In genomic region chr18:76380127-76380729, GRCh38 we compare ENCODE assay signal across 21 cellular contexts.
"Had no signal": no experiment of that assay in that cellular context is flagged by ENCODE, and none has a peak within 500 bp of the region (broad histone marks: within the 10 kb centered on the region; RNA-seq: fewer than 3 reads in every experiment).

No MANE protein-coding gene starts in this region.

- H3K27ac ChIP-seq: adrenal gland, ascending aorta, brain microvascular endothelial cell, epithelial cell of prostate, esophagus squamous epithelium, left ventricle myocardium inferior, parathyroid adenoma, right atrium auricular region, tibial nerve had no signal

- H3K4me1 ChIP-seq: adrenal gland, ascending aorta, left ventricle myocardium inferior, parathyroid adenoma, right atrium auricular region had no signal

- ATAC-seq: T-cell had no signal

- H3K27me3 ChIP-seq: adrenal gland, ascending aorta, brain microvascular endothelial cell, esophagus squamous epithelium, right atrium auricular region, tibial nerve had no signal

- H3K4me3 ChIP-seq: adrenal gland, ascending aorta, esophagus squamous epithelium, left ventricle myocardium inferior, lung, right atrium auricular region, tibial nerve had no signal

- H3K9me3 ChIP-seq: adrenal gland, ascending aorta, esophagus squamous epithelium, left ventricle myocardium inferior, right atrium auricular region, tibial nerve had no signal

- H3K9me3 Mint-ChIP-seq: activated naive CD4-positive, alpha-beta T cell treated with anti-CD3 and anti-CD28 coated beads for 36 hours; T-cell had no signal

- H3K27me3 Mint-ChIP-seq: activated naive CD8-positive, alpha-beta T cell treated with anti-CD3 and anti-CD28 coated beads for 36 hours had no signal

- H3K4me3 Mint-ChIP-seq: activated naive CD4-positive, alpha-beta T cell treated with anti-CD3 and anti-CD28 coated beads for 36 hours; activated naive CD8-positive, alpha-beta T cell treated with anti-CD3 and anti-CD28 coated beads for 36 hours; activated T-helper 1 cell treated with anti-CD3 and anti-CD28 coated beads, Interleukin-12 subunit alpha, Interleukin-12 subunit beta, Interleukin-2, Interleukin-4 antibody, amounts not matched to agents 30 ng/mL and 10 ng/mL and 1 ng/mL, durations not matched to agents 14 hours and 24 hours and 36 hours; T-cell; T-helper 2 cell treated with Interferon-gamma antibody and Interleukin-4, amounts not matched to agents 5 μg/mL and 100 μg/mL, for 36 hours had no signal

- DNase-seq: activated CD8-positive, alpha-beta memory T cell treated with anti-CD3 and anti-CD28 coated beads, Interleukin-2, amount 50 U/mL, for 4 hours; activated effector memory CD4-positive, alpha-beta T cell treated with anti-CD3 and anti-CD28 coated beads, Interleukin-2, amount 50 U/mL, for 16 hours; activated naive CD4-positive, alpha-beta T cell treated with anti-CD3 and anti-CD28 coated beads for 36 hours; brain microvascular endothelial cell; caudate nucleus; esophagus squamous epithelium; foreskin melanocyte; left ventricle myocardium inferior; nucleus accumbens; stimulated activated naive CD4-positive, alpha-beta T cell treated with Interleukin-2 at 50 U/mL for 16 hours had no signal

- H3K27ac Mint-ChIP-seq: activated naive CD4-positive, alpha-beta T cell treated with anti-CD3 and anti-CD28 coated beads for 36 hours; activated naive CD8-positive, alpha-beta T cell treated with anti-CD3 and anti-CD28 coated beads for 36 hours; activated T-helper 1 cell treated with anti-CD3 and anti-CD28 coated beads, Interleukin-12 subunit alpha, Interleukin-12 subunit beta, Interleukin-2, Interleukin-4 antibody, amounts not matched to agents 30 ng/mL and 10 ng/mL and 1 ng/mL, durations not matched to agents 14 hours and 24 hours and 36 hours; T-cell; T-helper 2 cell treated with Interferon-gamma antibody and Interleukin-4, amounts not matched to agents 5 μg/mL and 100 μg/mL, for 36 hours had no signal
